In genomic region chr9:89821081-89821480, GRCh38 we compare ENCODE assay signal across 21 cellular contexts.
DNase-seq lines count a peak whose midpoint lies in the region; ATAC-seq and TF ChIP-seq lines count a peak whose summit lies in the region.
"Had no signal": no experiment of that assay in that cellular context is flagged by ENCODE, and none has a peak within 500 bp of the region (broad histone marks: within the 10 kb centered on the region; RNA-seq: fewer than 3 reads in every experiment).

No MANE protein-coding gene starts in this region.

- DNase-seq in ELF-1 (ENCODE audit: low read depth, low spot score) = peak; percentile 47
- peak; percentile 14 for DNase-seq in NCI-H226
- peak; percentile 38 for DNase-seq in ecto neural progenitor cell (ENCODE audit: low spot score)
- DNase-seq in myocyte (ENCODE audit: low read depth) = peak; percentile 77
- DNase-seq in activated CD8-positive, alpha-beta T cell treated with anti-CD3 and anti-CD28 coated beads for 36 hours = no peak
- DNase-seq in SKM-1 (lab: John Stamatoyannopoulos, UW; ENCODE audit: unreplicated experiment) = no peak
- DNase-seq: activated B cell treated with CpG ODN at 0.5 μM for 24 hours; activated CD4-positive, alpha-beta memory T cell treated with anti-CD3 and anti-CD28 coated beads for 36 hours; activated naive CD4-positive, alpha-beta T cell; amniotic stem cell; caudate nucleus; HCEC 1CT; KG1; naive B cell; NCI-H1694; NCI-H526 treated with DMSO at 0.1 percent for 48 hours; right cardiac atrium; stimulated activated CD4-positive, alpha-beta T cell treated with anti-CD3 and anti-CD28 coated beads, Interleukin-15, amount 100 ng/mL, for 24 hours had no signal

- H3K27me3 Mint-ChIP-seq in activated CD8-positive, alpha-beta T cell treated with anti-CD3 and anti-CD28 coated beads for 36 hours = peaks cover 4% of the 10 kb centered on the region
- H3K27me3 Mint-ChIP-seq: activated B cell treated with CpG ODN at 0.5 μM for 24 hours; activated CD4-positive, alpha-beta memory T cell treated with anti-CD3 and anti-CD28 coated beads for 36 hours had no signal

- no peaks in the 10 kb centered on the region for H3K36me3 Mint-ChIP-seq in activated CD8-positive, alpha-beta T cell treated with anti-CD3 and anti-CD28 coated beads for 36 hours (ENCODE audit: low read depth)
- H3K36me3 Mint-ChIP-seq: activated CD4-positive, alpha-beta memory T cell treated with anti-CD3 and anti-CD28 coated beads for 36 hours; naive B cell had no signal

- H3K4me1 Mint-ChIP-seq in activated CD8-positive, alpha-beta T cell treated with anti-CD3 and anti-CD28 coated beads for 36 hours (ENCODE audit: low read depth) = no peaks in the 10 kb centered on the region

- POLR2A ChIA-PET in activated CD8-positive, alpha-beta T cell treated with anti-CD3 and anti-CD28 coated beads for 36 hours (lab: Charles Lee) = no interaction called here

- no peaks in the 10 kb centered on the region for H3K9me3 Mint-ChIP-seq in activated CD8-positive, alpha-beta T cell treated with anti-CD3 and anti-CD28 coated beads for 36 hours
- H3K9me3 Mint-ChIP-seq: activated CD4-positive, alpha-beta memory T cell treated with anti-CD3 and anti-CD28 coated beads for 36 hours; T-helper 2 cell treated with Interferon-gamma antibody and Interleukin-4, amounts not matched to agents 5 μg/mL and 100 μg/mL, for 36 hours had no signal

- H3K4me3 Mint-ChIP-seq in activated CD8-positive, alpha-beta T cell treated with anti-CD3 and anti-CD28 coated beads for 36 hours = no peak overlapping the region
- H3K4me3 Mint-ChIP-seq: activated B cell treated with CpG ODN at 0.5 μM for 24 hours; activated CD4-positive, alpha-beta memory T cell treated with anti-CD3 and anti-CD28 coated beads for 36 hours; T-helper 2 cell treated with Interferon-gamma antibody and Interleukin-4, amounts not matched to agents 5 μg/mL and 100 μg/mL, for 36 hours had no signal

- TF ChIP-seq CTCF in activated CD8-positive, alpha-beta T cell treated with anti-CD3 and anti-CD28 coated beads for 36 hours (IDR thresholded peaks at IDR 0.05) = no peak

- H3K27ac Mint-ChIP-seq in activated CD8-positive, alpha-beta T cell treated with anti-CD3 and anti-CD28 coated beads for 36 hours = no peak overlapping the region
- H3K27ac Mint-ChIP-seq: activated B cell treated with CpG ODN at 0.5 μM for 24 hours; activated CD4-positive, alpha-beta memory T cell treated with anti-CD3 and anti-CD28 coated beads for 36 hours; T-helper 2 cell treated with Interferon-gamma antibody and Interleukin-4, amounts not matched to agents 5 μg/mL and 100 μg/mL, for 36 hours had no signal

- ATAC-seq in activated CD8-positive, alpha-beta T cell treated with anti-CD3 and anti-CD28 coated beads for 36 hours = no peak
- ATAC-seq in HG03095 (IDR thresholded peaks at IDR 0.05; ENCODE audit: unreplicated experiment) = no peak
- no peak for ATAC-seq in GM18517 (IDR thresholded peaks at IDR 0.05; ENCODE audit: unreplicated experiment)
- ATAC-seq: right cardiac atrium had no signal

- intact Hi-C loops in activated CD8-positive, alpha-beta T cell treated with anti-CD3 and anti-CD28 coated beads for 36 hours (cut with micrococcal nuclease) = no loop called here

- CTCF ChIA-PET in activated CD8-positive, alpha-beta T cell treated with anti-CD3 and anti-CD28 coated beads for 36 hours (lab: Charles Lee) = no interaction called here

Comparison
In these comparisons a context has a peak if more than half of its experiments do, and no peak if none do; other contexts are left out.
1. DNase-seq: peak in ELF-1 (single experiment), NCI-H226 (single experiment), ecto neural progenitor cell (single experiment) and myocyte (single experiment); none in activated CD8-positive, alpha-beta T cell treated with anti-CD3 and anti-CD28 coated beads for 36 hours (single experiment) and SKM-1 (single experiment).